In genomic region chrX:72018277-72019112, GRCh38 we compare ENCODE assay signal across 8 cellular contexts.
DNase-seq lines count a peak whose midpoint lies in the region; ATAC-seq and TF ChIP-seq lines count a peak whose summit lies in the region.

No MANE protein-coding gene starts in this region.

- no peaks in the 10 kb centered on the region for H3K36me3 ChIP-seq in OCI-LY1 (ENCODE audit: insufficient read depth, low read length)

- no peaks in the 10 kb centered on the region for H3K27me3 ChIP-seq in OCI-LY1 (ENCODE audit: insufficient read depth, low read length)

- TF ChIP-seq CTCF in OCI-LY1 (IDR thresholded peaks at IDR 0.05; ENCODE audit: low read length) (peak; percentile 57), epithelial cell of proximal tubule (conservative IDR thresholded peaks at IDR 0.05; ENCODE audit: low read depth, low read length) (peak; percentile 44)

- H3K27ac ChIP-seq in OCI-LY1 (ENCODE audit: low read depth, low read length, poor library complexity, severe bottlenecking), result no peak overlapping the region

- H3K9ac ChIP-seq in OCI-LY1 (ENCODE audit: low read length), result no peak overlapping the region

- no peaks in the 10 kb centered on the region for H3K9me3 ChIP-seq in OCI-LY1 (ENCODE audit: low read length)

- H3K4me3 ChIP-seq in OCI-LY1 (ENCODE audit: low read depth, low read length, poor library complexity, severe bottlenecking), result peak overlapping the region; percentile 34
- H3K4me3 ChIP-seq in epithelial cell of proximal tubule (ENCODE audit: low read depth, low read length), result peak overlapping the region; percentile 36

- no peaks in the 10 kb centered on the region for H3K79me2 ChIP-seq in OCI-LY1 (ENCODE audit: insufficient read depth, low read length)

- H3K9me2 ChIP-seq in OCI-LY1 (ENCODE audit: low read depth, low read length), result no peaks in the 10 kb centered on the region

- H3K4me1 ChIP-seq in OCI-LY1 (ENCODE audit: insufficient read depth, low read length, severe bottlenecking), result peaks cover 3% of the 10 kb centered on the region

- ATAC-seq in GM18867 (IDR thresholded peaks at IDR 0.05; ENCODE audit: unreplicated experiment) (peak; percentile 66), HG03439 (IDR thresholded peaks at IDR 0.05; ENCODE audit: unreplicated experiment) (peak; percentile 65)

- H4K20me1 ChIP-seq in OCI-LY1 (ENCODE audit: insufficient read depth, low read length), result no peaks in the 10 kb centered on the region

- 0 out of 2 replicates have a peak overlapping the region, but pooled peaks have one; percentile 17 for H3K4me2 ChIP-seq in OCI-LY1 (ENCODE audit: low read length)

- DNase-seq in AG08396 (ENCODE audit: low spot score) (peak; percentile 93), activated T-cell treated with anti-CD3 and anti-CD28 coated beads for 48 hours (ENCODE audit: low read depth) (peak; percentile 75), epithelial cell of proximal tubule (ENCODE audit: low read depth) (no peak), myocyte (ENCODE audit: low read depth) (peak; percentile 81)
- DNase-seq in stimulated activated CD8-positive, alpha-beta memory T cell treated with anti-CD3 and anti-CD28 coated beads, Interleukin-4, amount 100 ng/mL, for 48 hours, result peak; percentile 81

- no peak overlapping the region for H2AFZ ChIP-seq in OCI-LY1 (ENCODE audit: low read length)

- H3F3A ChIP-seq in OCI-LY1 (ENCODE audit: insufficient read depth, low read length), result no peaks in the 10 kb centered on the region
